Comparison of ENCODE assay signal across 12 cellular contexts in the genomic region with DNA sequence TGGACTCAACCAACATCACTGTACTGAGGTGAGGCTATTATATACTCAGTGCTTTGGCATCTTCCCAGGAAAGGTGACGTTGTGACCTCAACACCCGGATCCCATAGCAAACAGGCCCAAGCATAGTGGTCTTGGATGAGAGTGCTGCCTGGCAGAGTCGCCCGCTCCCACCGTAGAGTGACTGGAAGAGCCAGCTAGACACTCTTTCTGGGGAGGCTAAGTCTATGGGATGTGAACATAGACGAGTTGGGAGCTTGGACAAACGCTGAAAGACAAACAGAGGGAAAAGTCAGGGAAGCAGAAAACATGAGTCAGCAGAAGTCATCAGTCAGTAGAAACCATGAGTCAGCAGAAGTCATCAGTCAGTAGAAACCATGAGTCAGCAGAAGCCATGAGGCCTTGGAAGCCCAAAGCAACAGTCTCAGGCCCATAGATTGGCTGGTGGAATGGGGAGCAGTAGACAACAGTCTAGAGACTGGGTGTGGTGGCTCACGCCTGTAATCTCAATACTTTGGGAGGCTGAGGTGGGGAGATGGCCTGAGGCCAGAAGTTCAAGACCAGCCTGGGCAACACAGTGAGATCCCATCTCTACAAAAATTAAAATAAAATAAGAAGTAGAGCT.
DNase-seq lines count a peak whose midpoint lies in the region; ATAC-seq and TF ChIP-seq lines count a peak whose summit lies in the region.
"Had no signal": no experiment of that assay in that cellular context is flagged by ENCODE, and none has a peak within 500 bp of the region (broad histone marks: within the 10 kb centered on the region; RNA-seq: fewer than 3 reads in every experiment).

No MANE protein-coding gene starts in this region.

- intact Hi-C loops in activated naive CD4-positive, alpha-beta T cell treated with anti-CD3 and anti-CD28 coated beads for 36 hours (cut with micrococcal nuclease), result no loop called here
- intact Hi-C loops in spleen (cut with DNase I; ENCODE audit: low total_unique reads), result no loop called here

- peak; percentile 10 for DNase-seq in activated naive CD4-positive, alpha-beta T cell treated with anti-CD3 and anti-CD28 coated beads for 36 hours
- DNase-seq in activated naive CD4-positive, alpha-beta T cell (lab: John Stamatoyannopoulos, UW), result no peak
- peak; percentile 34 for DNase-seq in NCI-H510A treated with DMSO at 0.1 percent for 48 hours (lab: John Stamatoyannopoulos, UW)
- peak; percentile 31 for DNase-seq in dermis blood vessel endothelial cell
- DNase-seq in stromal cell of bone marrow (ENCODE audit: low read depth), result peak; percentile 72
- no peak for DNase-seq in spleen
- no peak for DNase-seq in 8988T
- DNase-seq: activated naive CD8-positive, alpha-beta T cell treated with anti-CD3 and anti-CD28 coated beads for 36 hours; natural killer cell; NCI-H1417; upper lobe of left lung had no signal

- H3K4me3 Mint-ChIP-seq in activated naive CD4-positive, alpha-beta T cell treated with anti-CD3 and anti-CD28 coated beads for 36 hours, result no peak overlapping the region
- H3K4me3 Mint-ChIP-seq: activated naive CD8-positive, alpha-beta T cell treated with anti-CD3 and anti-CD28 coated beads for 36 hours; natural killer cell had no signal

- CTCF ChIA-PET in activated naive CD4-positive, alpha-beta T cell treated with anti-CD3 and anti-CD28 coated beads for 36 hours (lab: Charles Lee), result no interaction called here

- no peak overlapping the region for H3K4me3 ChIP-seq in spleen
- H3K4me3 ChIP-seq: upper lobe of left lung had no signal

- H3K9me3 Mint-ChIP-seq in activated naive CD4-positive, alpha-beta T cell treated with anti-CD3 and anti-CD28 coated beads for 36 hours, result peaks cover 11% of the 10 kb centered on the region
- H3K9me3 Mint-ChIP-seq: natural killer cell had no signal

- no peak for TF ChIP-seq POLR2A in spleen (IDR thresholded peaks at IDR 0.05)

- H3K4me1 ChIP-seq in spleen, result no peaks in the 10 kb centered on the region
- H3K4me1 ChIP-seq: upper lobe of left lung had no signal

- ATAC-seq in HG02885 (IDR thresholded peaks at IDR 0.05; ENCODE audit: poor library complexity, unreplicated experiment), result no peak
- ATAC-seq: natural killer cell had no signal

- no peaks in the 10 kb centered on the region for H3K27me3 Mint-ChIP-seq in activated naive CD4-positive, alpha-beta T cell treated with anti-CD3 and anti-CD28 coated beads for 36 hours (ENCODE audit: low read depth)
- H3K27me3 Mint-ChIP-seq: activated naive CD8-positive, alpha-beta T cell treated with anti-CD3 and anti-CD28 coated beads for 36 hours had no signal

- no peaks in the 10 kb centered on the region for H3K4me1 Mint-ChIP-seq in activated naive CD4-positive, alpha-beta T cell treated with anti-CD3 and anti-CD28 coated beads for 36 hours (ENCODE audit: low read depth)
- H3K4me1 Mint-ChIP-seq: activated naive CD8-positive, alpha-beta T cell treated with anti-CD3 and anti-CD28 coated beads for 36 hours; natural killer cell had no signal

- H3K36me3 Mint-ChIP-seq in activated naive CD4-positive, alpha-beta T cell treated with anti-CD3 and anti-CD28 coated beads for 36 hours (ENCODE audit: low read depth), result no peaks in the 10 kb centered on the region
- H3K36me3 Mint-ChIP-seq: activated naive CD8-positive, alpha-beta T cell treated with anti-CD3 and anti-CD28 coated beads for 36 hours; natural killer cell had no signal

- no peaks in the 10 kb centered on the region for H3K36me3 ChIP-seq in spleen
- H3K36me3 ChIP-seq: upper lobe of left lung had no signal

- TF ChIP-seq CTCF in spleen (IDR thresholded peaks at IDR 0.05 in 8 of 11, conservative IDR thresholded peaks at IDR 0.05 in 3 of 11), result no peak

- WGBS in spleen, 5 donors, result 85 to 94% (median 91%) methylated on average over 8 of the region's 8 CpGs

- H3K27me3 ChIP-seq in spleen (replicated peaks in 1 of 7), result no peaks in the 10 kb centered on the region
- H3K27me3 ChIP-seq: upper lobe of left lung had no signal

- H3K27ac ChIP-seq in spleen, result no peak overlapping the region
- H3K27ac ChIP-seq: upper lobe of left lung had no signal

- peaks cover 0 to 14% (median 7%) of the 10 kb centered on the region in 8 donors for H3K9me3 ChIP-seq in spleen

- H3K27ac Mint-ChIP-seq in activated naive CD4-positive, alpha-beta T cell treated with anti-CD3 and anti-CD28 coated beads for 36 hours, result no peak overlapping the region
- H3K27ac Mint-ChIP-seq: activated naive CD8-positive, alpha-beta T cell treated with anti-CD3 and anti-CD28 coated beads for 36 hours; natural killer cell had no signal

Comparison
In these comparisons a context has a peak if more than half of its experiments do, and no peak if none do; other contexts are left out.
1. DNase-seq: peak in activated naive CD4-positive, alpha-beta T cell treated with anti-CD3 and anti-CD28 coated beads for 36 hours (single experiment), NCI-H510A treated with DMSO at 0.1 percent for 48 hours (single experiment), dermis blood vessel endothelial cell (single experiment) and stromal cell of bone marrow (single experiment); none in activated naive CD4-positive, alpha-beta T cell (0 of 4), spleen (single experiment) and 8988T (single experiment).